In genomic region chr11:115334932-115335788, GRCh38 we compare ENCODE assay signal across 7 cellular contexts.
A peak's percentile ranks its signal among the peaks of the same experiment; 100 is the strongest.
DNase-seq lines count a peak whose midpoint lies in the region; ATAC-seq and TF ChIP-seq lines count a peak whose summit lies in the region.

No MANE protein-coding gene starts in this region.

- no peaks in the 10 kb centered on the region for H3K27me3 ChIP-seq in mammary epithelial cell (ENCODE audit: insufficient read depth, low read length)

- H3K4me1 ChIP-seq in mammary epithelial cell (ENCODE audit: insufficient read depth, low read length): peaks cover 4% of the 10 kb centered on the region

- no peaks in the 10 kb centered on the region for H4K20me1 ChIP-seq in mammary epithelial cell (ENCODE audit: insufficient read depth, low read length)

- H3K79me2 ChIP-seq in mammary epithelial cell (ENCODE audit: insufficient read depth, low read length): peaks cover 9% of the 10 kb centered on the region

- WGBS in mammary epithelial cell (ENCODE audit: low coverage, missing lambda C conversion rate): 67% methylated on average over 3 of the region's 3 CpGs

- intact Hi-C loops in mammary epithelial cell (cut with micrococcal nuclease): loop anchor here (1.0 to 5.0 kb wide), 6 partner anchors 168 to 1307 kb away; no protein-coding TSS in a partner anchor

- DNase-seq in NCI-H1105 (lab: John Stamatoyannopoulos, UW) (peak; percentile 24), mammary epithelial cell (peak; percentile 3), midbrain (lab: John Stamatoyannopoulos, UW) (peak; percentile 60), NCI-H1436 (lab: John Stamatoyannopoulos, UW) (no peak)

- H3K4me2 ChIP-seq in mammary epithelial cell (ENCODE audit: insufficient read depth, low read depth, low read length): no peak overlapping the region

- dilution Hi-C loops in mammary epithelial cell (cut with HindIII; ENCODE audit: low sequenced_read_pairs): no loop called here

- H3K9ac ChIP-seq in mammary epithelial cell (ENCODE audit: insufficient read depth, low read length): no peak overlapping the region

- no TSS peak for BruUV-seq in mammary epithelial cell (replicated peaks; lab: Mats Ljungman, UMichigan)

- H3K4me3 ChIP-seq in mammary epithelial cell (replicated peaks in 1 of 3; ENCODE audit: insufficient read depth in 1 of 3, low read depth in 2 of 3, low read length in 3 of 3): no peak overlapping the region

- no peaks in the 10 kb centered on the region for H3K36me3 ChIP-seq in mammary epithelial cell (ENCODE audit: insufficient read depth, low read length)

- TF ChIP-seq CTCF in GM12873 (IDR thresholded peaks at IDR 0.05; ENCODE audit: insufficient read depth, low read depth, low read length, missing control alignments) (peak; percentile 47), mammary epithelial cell (conservative IDR thresholded peaks at IDR 0.05 in 1 of 2, IDR thresholded peaks at IDR 0.05 in 1 of 2; ENCODE audit: extremely low read depth in 1 of 2, insufficient read depth in 1 of 2, low read depth in 1 of 2, low read length in 2 of 2) (peak; percentile 64 to 71)

- H3K9me3 ChIP-seq in mammary epithelial cell (replicated peaks; ENCODE audit: insufficient read depth, low read length): no peaks in the 10 kb centered on the region

- no peak for ATAC-seq in GM18520 (IDR thresholded peaks at IDR 0.05; ENCODE audit: unreplicated experiment)
- no peak for ATAC-seq in HG03571 (IDR thresholded peaks at IDR 0.05; ENCODE audit: unreplicated experiment)

- in situ Hi-C loops in mammary epithelial cell (cut with MboI; ENCODE audit: low sequenced_read_pairs in 2 of 2): loop anchor here (10.0 to 25.0 kb wide), 4 partner anchors 170 to 1352 kb away; partner anchors contain the start of gene CADM1 (in 2 of the 2)

- no peak overlapping the region for H2AFZ ChIP-seq in mammary epithelial cell (ENCODE audit: low read depth, low read length)

- H3K27ac ChIP-seq in mammary epithelial cell (ENCODE audit: insufficient read depth, low read depth, low read length): no peak overlapping the region

- CTCF ChIA-PET in mammary epithelial cell (lab: Charles Lee; ENCODE audit: low non-redundant PET): interaction anchor here (0.6 to 0.7 kb wide), 6 partner anchors 167 to 1456 kb away, joined by 3 to 11 read pairs (median 4); partner anchors contain the start of genes APOA5 and CADM1
